Comparison of ENCODE assay signal across 9 cellular contexts in genomic region chr15:31013863-31014607, GRCh38. TPM values are rescaled to one million over a fixed set of nuclear protein-coding genes. Genes with fewer than 3 reads are reported as not detected.
DNase-seq lines count a peak whose midpoint lies in the region; ATAC-seq and TF ChIP-seq lines count a peak whose summit lies in the region.
"Had no signal": no experiment of that assay in that cellular context is flagged by ENCODE, and none has a peak within 500 bp of the region (broad histone marks: within the 10 kb centered on the region; RNA-seq: fewer than 3 reads in every experiment).

No MANE protein-coding gene starts in this region.

- DNase-seq in CD1c-positive myeloid dendritic cell (ENCODE audit: extremely low spot score) = peak; percentile 9
- no peak for DNase-seq in activated naive CD8-positive, alpha-beta T cell treated with anti-CD3 and anti-CD28 coated beads, Interleukin-2, amount 10 ng/mL, durations not matched to agents 7 days and 5 days
- DNase-seq in cardiac septum (ENCODE audit: low spot score) = no peak
- no peak for DNase-seq in stimulated activated CD4-positive, alpha-beta T cell treated with anti-CD3 and anti-CD28 coated beads, Interleukin-4, amount 100 ng/mL, for 24 hours
- DNase-seq in HEK293T (ENCODE audit: extremely low spot score) = no peak
- DNase-seq in nucleus accumbens (lab: John Stamatoyannopoulos, UW) = no peak
- DNase-seq: activated CD8-positive, alpha-beta memory T cell treated with anti-CD3 and anti-CD28 coated beads, Interleukin-2, amount 50 U/mL, for 4 hours had no signal

- ATAC-seq in GM19035 (IDR thresholded peaks at IDR 0.05; ENCODE audit: unreplicated experiment) (peak; percentile 71), HG03108 (IDR thresholded peaks at IDR 0.05; ENCODE audit: unreplicated experiment) (peak; percentile 91)
- ATAC-seq in activated naive CD8-positive, alpha-beta T cell treated with anti-CD3 and anti-CD28 coated beads, Interleukin-2, amount 10 ng/mL, durations not matched to agents 7 days and 5 days (ENCODE audit: low read depth) = peak; percentile 95

- intact Hi-C loops in cardiac septum (cut with DNase I) = no loop called here

- H3K4me3 Mint-ChIP-seq in activated naive CD8-positive, alpha-beta T cell treated with anti-CD3 and anti-CD28 coated beads, Interleukin-2, amount 10 ng/mL, durations not matched to agents 7 days and 5 days = peak overlapping the region; percentile 38

- peaks cover 11% of the 10 kb centered on the region for H3K9me3 Mint-ChIP-seq in activated naive CD8-positive, alpha-beta T cell treated with anti-CD3 and anti-CD28 coated beads, Interleukin-2, amount 10 ng/mL, durations not matched to agents 7 days and 5 days

- POLR2A ChIA-PET in activated naive CD8-positive, alpha-beta T cell treated with anti-CD3 and anti-CD28 coated beads, Interleukin-2, amount 10 ng/mL, durations not matched to agents 7 days and 5 days (lab: Charles Lee) = interaction anchor here (0.6 to 2.4 kb wide), 10 partner anchors 8 to 153 kb away, joined by 3 to 20 read pairs (median 4); partner anchors contain the start of gene MTMR10
- POLR2A ChIA-PET in HEK293T (lab: Yijun Ruan, JAX) = no interaction called here

- peaks cover 2% of the 10 kb centered on the region for H3K27me3 Mint-ChIP-seq in activated naive CD8-positive, alpha-beta T cell treated with anti-CD3 and anti-CD28 coated beads, Interleukin-2, amount 10 ng/mL, durations not matched to agents 7 days and 5 days

- peaks cover 21% of the 10 kb centered on the region for H3K4me1 Mint-ChIP-seq in activated naive CD8-positive, alpha-beta T cell treated with anti-CD3 and anti-CD28 coated beads, Interleukin-2, amount 10 ng/mL, durations not matched to agents 7 days and 5 days

- peak overlapping the region; percentile 67 for H3K27ac Mint-ChIP-seq in activated naive CD8-positive, alpha-beta T cell treated with anti-CD3 and anti-CD28 coated beads, Interleukin-2, amount 10 ng/mL, durations not matched to agents 7 days and 5 days

- peaks cover 17% of the 10 kb centered on the region for H3K36me3 Mint-ChIP-seq in activated naive CD8-positive, alpha-beta T cell treated with anti-CD3 and anti-CD28 coated beads, Interleukin-2, amount 10 ng/mL, durations not matched to agents 7 days and 5 days

- CTCF ChIA-PET in HEK293T (lab: Yijun Ruan, JAX) = interaction anchor here (1.0 to 1.2 kb wide), 2 partner anchors 16 to 115 kb away, joined by 3 read pairs; no protein-coding TSS in a partner anchor

TF ChIP-seq in HEK293T, 16 proteins besides CTCF, POLR2A, EP300 and RAD21:
- TF ChIP-seq SP1 (IDR thresholded peaks at IDR 0.05) (no peak), ZNF384 (IDR thresholded peaks at IDR 0.05) (no peak), FOXK2 (IDR thresholded peaks at IDR 0.05) (no peak), BHLHE40 (IDR thresholded peaks at IDR 0.05; ENCODE audit: borderline replicate concordance) (no peak), LEF1 (IDR thresholded peaks at IDR 0.05; ENCODE audit: borderline replicate concordance) (no peak), PKNOX1 (IDR thresholded peaks at IDR 0.05) (no peak), ELF4 (IDR thresholded peaks at IDR 0.05) (no peak), HDGF (IDR thresholded peaks at IDR 0.05; ENCODE audit: borderline replicate concordance) (no peak), L3MBTL2 (conservative IDR thresholded peaks at IDR 0.05) (no peak), SUZ12 (IDR thresholded peaks at IDR 0.05) (no peak), ARNT (IDR thresholded peaks at IDR 0.05) (no peak), NFRKB (IDR thresholded peaks at IDR 0.05) (no peak), CTBP1 (IDR thresholded peaks at IDR 0.05; ENCODE audit: borderline replicate concordance) (no peak), TARDBP (IDR thresholded peaks at IDR 0.05) (no peak), FOXM1 (IDR thresholded peaks at IDR 0.05; ENCODE audit: borderline replicate concordance) (no peak), FOXA1 (IDR thresholded peaks at IDR 0.05) (no peak)

RNA-seq across cellular contexts. Expression of gene MTMR10, which starts 22.6 kb away (rescaled TPM):
- 10 to 100 TPM; 29.3 to 32.2 TPM for total RNA-seq in activated naive CD8-positive, alpha-beta T cell treated with anti-CD3 and anti-CD28 coated beads, Interleukin-2, amount 10 ng/mL, durations not matched to agents 7 days and 5 days
- 27.5 TPM for total RNA-seq in cardiac septum
